In genomic region chr1:68496680-68497357, GRCh38 we compare ENCODE assay signal across 8 cellular contexts.
DNase-seq lines count a peak whose midpoint lies in the region; ATAC-seq and TF ChIP-seq lines count a peak whose summit lies in the region.

A gene with protein sequence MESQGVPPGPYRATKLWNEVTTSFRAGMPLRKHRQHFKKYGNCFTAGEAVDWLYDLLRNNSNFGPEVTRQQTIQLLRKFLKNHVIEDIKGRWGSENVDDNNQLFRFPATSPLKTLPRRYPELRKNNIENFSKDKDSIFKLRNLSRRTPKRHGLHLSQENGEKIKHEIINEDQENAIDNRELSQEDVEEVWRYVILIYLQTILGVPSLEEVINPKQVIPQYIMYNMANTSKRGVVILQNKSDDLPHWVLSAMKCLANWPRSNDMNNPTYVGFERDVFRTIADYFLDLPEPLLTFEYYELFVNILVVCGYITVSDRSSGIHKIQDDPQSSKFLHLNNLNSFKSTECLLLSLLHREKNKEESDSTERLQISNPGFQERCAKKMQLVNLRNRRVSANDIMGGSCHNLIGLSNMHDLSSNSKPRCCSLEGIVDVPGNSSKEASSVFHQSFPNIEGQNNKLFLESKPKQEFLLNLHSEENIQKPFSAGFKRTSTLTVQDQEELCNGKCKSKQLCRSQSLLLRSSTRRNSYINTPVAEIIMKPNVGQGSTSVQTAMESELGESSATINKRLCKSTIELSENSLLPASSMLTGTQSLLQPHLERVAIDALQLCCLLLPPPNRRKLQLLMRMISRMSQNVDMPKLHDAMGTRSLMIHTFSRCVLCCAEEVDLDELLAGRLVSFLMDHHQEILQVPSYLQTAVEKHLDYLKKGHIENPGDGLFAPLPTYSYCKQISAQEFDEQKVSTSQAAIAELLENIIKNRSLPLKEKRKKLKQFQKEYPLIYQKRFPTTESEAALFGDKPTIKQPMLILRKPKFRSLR (minus strand): TSS chr1:68497082. CDS start chr1:68496999, 83 bp downstream.

- DNase-seq in AG09319 (ENCODE audit: extremely low read depth, low read depth) (peak; percentile 85), NCI-H345 (lab: John Stamatoyannopoulos, UW) (peak; percentile 94), choroid plexus epithelial cell (ENCODE audit: low read depth) (peak; percentile 96), kidney tubule cell (ENCODE audit: low spot score) (peak; percentile 95)
- peak; percentile 28 to 64 (median 38) for DNase-seq in stimulated activated CD4-positive, alpha-beta T cell treated with anti-CD3 and anti-CD28 coated beads, Interleukin-1b, Interleukin-23, amount 100 ng/mL, for 24 hours (ENCODE audit: low read depth in 4 of 4, low spot score in 1 of 4)

- peak within 1 kb of the TSS; percentile 95 for H3K4me3 ChIP-seq in choroid plexus epithelial cell (ENCODE audit: low read depth, low read length)

- TF ChIP-seq CTCF in AG09319 (IDR thresholded peaks at IDR 0.05; ENCODE audit: low read depth, low read length) (no peak), choroid plexus epithelial cell (conservative IDR thresholded peaks at IDR 0.05; ENCODE audit: low read depth, low read length) (peak; percentile 6)

- ATAC-seq in GM19023 (IDR thresholded peaks at IDR 0.05; ENCODE audit: unreplicated experiment) (peak; percentile 97), HG03196 (IDR thresholded peaks at IDR 0.05; ENCODE audit: unreplicated experiment) (peak; percentile 97)
- peak; percentile 95 to 96 for ATAC-seq in activated CD4-positive, CD25-positive, alpha-beta regulatory T cell treated with anti-CD3 and anti-CD28 coated beads, Interleukin-2, amount 50 U/mL, for 24 hours

Comparison
In these comparisons a context has a peak if more than half of its experiments do, and no peak if none do; other contexts are left out.
1. Peak in every context shown above with its lines: DNase-seq, ATAC-seq and H3K4me3 ChIP-seq.
2. DNase-seq: peak in every context shown above with its lines; median percentile 96 in choroid plexus epithelial cell; 95 in kidney tubule cell; 94 in NCI-H345; 85 in AG09319; 38 in stimulated activated CD4-positive, alpha-beta T cell treated with anti-CD3 and anti-CD28 coated beads, Interleukin-1b, Interleukin-23, amount 100 ng/mL, for 24 hours.